8 cellular contexts compared by ENCODE assay signal in the genomic region with DNA sequence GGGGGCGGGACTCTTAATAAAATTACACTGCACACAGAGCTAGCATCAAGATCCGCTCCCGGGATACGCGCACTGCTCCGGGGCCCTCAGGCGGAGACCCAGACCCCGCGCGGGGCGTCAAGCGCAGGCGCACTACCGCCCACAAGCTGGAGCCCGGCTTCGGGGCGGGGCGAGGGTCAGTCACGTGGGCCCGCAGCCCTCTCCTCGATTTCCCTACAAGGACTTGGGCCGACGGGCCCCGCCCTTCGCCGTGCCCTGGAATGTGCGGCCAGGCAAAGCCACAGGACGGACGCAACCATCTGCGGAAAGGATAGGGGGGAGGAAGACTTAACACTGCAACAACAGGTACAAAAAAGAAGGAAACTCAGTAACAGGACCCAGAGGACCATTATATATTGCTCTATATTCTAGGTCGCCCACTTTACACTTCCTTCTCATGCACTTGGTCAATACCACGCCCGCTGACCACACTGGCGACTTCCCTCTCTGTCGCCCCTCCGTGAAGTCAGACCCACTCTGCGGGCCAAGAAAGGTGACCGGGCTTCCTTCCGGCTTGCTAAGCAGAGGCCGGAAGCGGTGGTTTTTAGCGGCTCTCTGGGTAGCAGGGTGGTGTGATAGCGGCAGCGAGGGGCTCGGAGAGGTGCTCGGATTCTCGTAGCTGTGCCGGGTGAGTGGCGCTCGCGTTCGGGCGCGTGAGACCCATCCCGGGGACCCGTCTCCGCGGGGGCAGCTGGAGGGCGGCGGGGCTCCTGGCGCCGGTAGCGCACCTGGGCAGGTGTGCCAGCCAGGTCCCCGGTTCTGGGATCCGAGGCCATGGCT. TPM values are rescaled to one million over a fixed set of nuclear protein-coding genes. Genes with fewer than 3 reads are reported as not detected.
DNase-seq lines count a peak whose midpoint lies in the region; ATAC-seq and TF ChIP-seq lines count a peak whose summit lies in the region.

A gene (plus strand): TSS at position 559 of the 819 bp plus-strand sequence. CDS start 5,447 bp downstream, outside the sequence.

- H3K4me3 ChIP-seq in GM12864 (ENCODE audit: low read depth, low read length) (peak within 1 kb of the TSS; percentile 92), ovary (peak within 1 kb of the TSS; percentile 99), thyroid gland (replicated peaks in 1 of 3) (peak within 1 kb of the TSS; percentile 72 to 98 (median 96))

- TF ChIP-seq CTCF in GM12864 (IDR thresholded peaks at IDR 0.05; ENCODE audit: low read depth, low read length, missing control alignments) (no peak), ovary (IDR thresholded peaks at IDR 0.05) (peak in 2 of 3 donors; percentile 1 to 21), thyroid gland (IDR thresholded peaks at IDR 0.05) (no peak)

- peak; percentile 81 for TF ChIP-seq POLR2A in ovary (IDR thresholded peaks at IDR 0.05)
- TF ChIP-seq POLR2A in thyroid gland (IDR thresholded peaks at IDR 0.05): peak; percentile 88 to 95

- ATAC-seq in HG02759 (IDR thresholded peaks at IDR 0.05; ENCODE audit: unreplicated experiment): peak; percentile 86

- no peaks in the 10 kb centered on the region for H3K9me3 ChIP-seq in ovary
- no peaks in the 10 kb centered on the region for H3K9me3 ChIP-seq in thyroid gland

- H3K4me1 ChIP-seq in ovary (ENCODE audit: insufficient read depth): peaks cover 6% of the 10 kb centered on the region
- H3K4me1 ChIP-seq in thyroid gland: peaks cover 5 to 26% of the 10 kb centered on the region in 2 donors

- DNase-seq in GM12864 (ENCODE audit: low read depth) (peak; percentile 97), NCI-H1417 (lab: John Stamatoyannopoulos, UW) (peak; percentile 94 to 98 (median 96)), SW 1271 (lab: John Stamatoyannopoulos, UW) (peak; percentile 87 to 93), head of caudate nucleus (peak; percentile 88 to 97 (median 93)), ovary (peak; percentile 97 to 99 (median 98)), thyroid gland (peak; percentile 99)
- DNase-seq in activated naive CD8-positive, alpha-beta T cell treated with anti-CD3 and anti-CD28 coated beads, Interleukin-2, amount 50 U/mL, for 16 hours (ENCODE audit: low read depth, low spot score): peak; percentile 86

- H3K36me3 ChIP-seq in ovary (no peaks in the 10 kb centered on the region), thyroid gland (peaks cover 0 to 5% of the 10 kb centered on the region in 2 donors)

- H3K27me3 ChIP-seq in ovary: no peaks in the 10 kb centered on the region
- H3K27me3 ChIP-seq in thyroid gland: no peaks in the 10 kb centered on the region

- WGBS in ovary, 3 donors: 0 to 1% (median 1%) methylated on average over 55 to 65 of the region's 65 CpGs
- WGBS in thyroid gland, 2 donors: 0% methylated on average over 45 to 55 of the region's 65 CpGs

- intact Hi-C loops in head of caudate nucleus (cut with DNase I): loop anchor here (5.0 to 10.0 kb wide), 2 partner anchors 233 to 315 kb away; a partner anchor contains a TSS
- intact Hi-C loops in ovary (cut with DNase I): loop anchor here in 3 of 4 donors (1.0 to 10.0 kb wide), 4 partner anchors 93 to 347 kb away; a partner anchor contains a TSS
- intact Hi-C loops in thyroid gland (cut with DNase I): loop anchor here (10.0 kb wide), 1 partner anchor 233 kb away; a partner anchor contains a TSS

- TF ChIP-seq EP300 in ovary (IDR thresholded peaks at IDR 0.05): peak; percentile 14

- peak within 1 kb of the TSS; percentile 87 to 93 for H3K27ac ChIP-seq in ovary
- H3K27ac ChIP-seq in thyroid gland: peak within 1 kb of the TSS; percentile 97 to 100 (median 99)

RNA-seq across cellular contexts. Expression of the gene that starts here (rescaled TPM):
- total RNA-seq in ovary: 100 to 1,000 TPM; 137 to 290 (median 206) TPM
- polyA plus RNA-seq in ovary: 100 to 1,000 TPM; 265 to 595 TPM
- total RNA-seq in thyroid gland: 100 to 1,000 TPM; 306 to 544 (median 331) TPM

Comparison
In these comparisons a context has a peak if more than half of its experiments do, and no peak if none do; other contexts are left out.
1. Peak in every context shown above with its lines: DNase-seq, ATAC-seq, H3K4me3 ChIP-seq and H3K27ac ChIP-seq.
2. CTCF ChIP-seq: peak in ovary (2 of 3); none in GM12864 (single experiment) and thyroid gland (0 of 6).